8 cellular contexts compared by ENCODE assay signal in genomic region chr7:141738592-141739013, GRCh38. TPM values are rescaled to one million over a fixed set of nuclear protein-coding genes. Genes with fewer than 3 reads are reported as not detected.
DNase-seq lines count a peak whose midpoint lies in the region; ATAC-seq and TF ChIP-seq lines count a peak whose summit lies in the region.

No MANE protein-coding gene starts in this region.

- no peaks in the 10 kb centered on the region for H3K9me3 Mint-ChIP-seq in activated naive CD4-positive, alpha-beta T cell treated with anti-CD3 and anti-CD28 coated beads for 36 hours
- H3K9me3 Mint-ChIP-seq in activated naive CD8-positive, alpha-beta T cell treated with anti-CD3 and anti-CD28 coated beads, Interleukin-2, amount 10 ng/mL, durations not matched to agents 7 days and 5 days, result no peaks in the 10 kb centered on the region
- H3K9me3 Mint-ChIP-seq in type B pancreatic cell, result no peaks in the 10 kb centered on the region

- H3K27ac Mint-ChIP-seq in activated naive CD4-positive, alpha-beta T cell treated with anti-CD3 and anti-CD28 coated beads for 36 hours, result peak overlapping the region; percentile 96
- peak overlapping the region; percentile 96 for H3K27ac Mint-ChIP-seq in activated naive CD8-positive, alpha-beta T cell treated with anti-CD3 and anti-CD28 coated beads, Interleukin-2, amount 10 ng/mL, durations not matched to agents 7 days and 5 days
- H3K27ac Mint-ChIP-seq in type B pancreatic cell, result peak overlapping the region; percentile 98

- peak overlapping the region; percentile 74 to 79 for H3K27ac ChIP-seq in liver (ENCODE audit: low read depth in 1 of 2, low read length in 2 of 2)

- H3K9ac ChIP-seq in liver (ENCODE audit: low read depth in 1 of 2, low read length in 2 of 2), result peak overlapping the region; percentile 23 to 87

- under 1% methylated on average over 6 of the region's 6 CpGs for WGBS in liver

- no peak for TF ChIP-seq RAD21 in liver (IDR thresholded peaks at IDR 0.05)

- H3K4me3 ChIP-seq in liver (ENCODE audit: low read depth in 1 of 3, low read length in 3 of 3), result peak overlapping the region; percentile 68 to 93 (median 92)

- ATAC-seq in activated naive CD8-positive, alpha-beta T cell treated with anti-CD3 and anti-CD28 coated beads, Interleukin-2, amount 10 ng/mL, durations not matched to agents 7 days and 5 days (ENCODE audit: low read depth), result no peak
- ATAC-seq in GM21717 (IDR thresholded peaks at IDR 0.05; ENCODE audit: unreplicated experiment) (no peak), GM18858 (IDR thresholded peaks at IDR 0.05; ENCODE audit: unreplicated experiment) (no peak)

- H3K9me3 ChIP-seq in liver (ENCODE audit: control insufficient read depth in 4 of 4, low read length in 3 of 4), result no peaks in the 10 kb centered on the region

- no peaks in the 10 kb centered on the region for H3K27me3 ChIP-seq in liver (ENCODE audit: control insufficient read depth in 4 of 4, insufficient read depth in 4 of 4, low read length in 3 of 4)

- DNase-seq in activated naive CD4-positive, alpha-beta T cell treated with anti-CD3 and anti-CD28 coated beads for 36 hours, result no peak
- DNase-seq in activated naive CD4-positive, alpha-beta T cell treated with anti-CD3 and anti-CD28 coated beads, Interleukin-2, amount 50 U/mL, for 16 hours, result no peak
- no peak for DNase-seq in activated naive CD8-positive, alpha-beta T cell treated with anti-CD3 and anti-CD28 coated beads, Interleukin-2, amount 10 ng/mL, durations not matched to agents 7 days and 5 days
- DNase-seq in type B pancreatic cell (ENCODE audit: extremely low spot score, unreplicated experiment), result no peak
- no peak for DNase-seq in activated effector memory CD4-positive, alpha-beta T cell treated with anti-CD3 and anti-CD28 coated beads, Interleukin-2, amount 50 U/mL, for 16 hours

- H3K36me3 ChIP-seq in liver (ENCODE audit: control insufficient read depth in 4 of 4, insufficient read depth in 3 of 4, low read depth in 1 of 4, low read length in 3 of 4), result peaks cover 10 to 25% (median 17%) of the 10 kb centered on the region in 4 donors

- TF ChIP-seq CTCF in liver (IDR thresholded peaks at IDR 0.05; ENCODE audit: low read depth, low read length, missing input control) (no peak), type B pancreatic cell (conservative IDR thresholded peaks at IDR 0.05) (no peak)

- peaks cover 8 to 15% (median 12%) of the 10 kb centered on the region in 4 donors for H3K4me1 ChIP-seq in liver (ENCODE audit: control insufficient read depth in 4 of 4, insufficient read depth in 4 of 4, low read length in 3 of 4)

- H3K4me3 Mint-ChIP-seq in activated naive CD4-positive, alpha-beta T cell treated with anti-CD3 and anti-CD28 coated beads for 36 hours, result peak overlapping the region; percentile 90
- peak overlapping the region; percentile 94 for H3K4me3 Mint-ChIP-seq in activated naive CD8-positive, alpha-beta T cell treated with anti-CD3 and anti-CD28 coated beads, Interleukin-2, amount 10 ng/mL, durations not matched to agents 7 days and 5 days
- H3K4me3 Mint-ChIP-seq in type B pancreatic cell, result peak overlapping the region; percentile 98

- H3K4me1 Mint-ChIP-seq in activated naive CD4-positive, alpha-beta T cell treated with anti-CD3 and anti-CD28 coated beads for 36 hours (ENCODE audit: low read depth), result peaks cover 40% of the 10 kb centered on the region
- H3K4me1 Mint-ChIP-seq in activated naive CD8-positive, alpha-beta T cell treated with anti-CD3 and anti-CD28 coated beads, Interleukin-2, amount 10 ng/mL, durations not matched to agents 7 days and 5 days, result peaks cover 21% of the 10 kb centered on the region
- peaks cover 17% of the 10 kb centered on the region for H3K4me1 Mint-ChIP-seq in type B pancreatic cell (ENCODE audit: unreplicated experiment)

- H3K27me3 Mint-ChIP-seq in activated naive CD4-positive, alpha-beta T cell treated with anti-CD3 and anti-CD28 coated beads for 36 hours (ENCODE audit: low read depth), result no peaks in the 10 kb centered on the region
- no peaks in the 10 kb centered on the region for H3K27me3 Mint-ChIP-seq in activated naive CD8-positive, alpha-beta T cell treated with anti-CD3 and anti-CD28 coated beads, Interleukin-2, amount 10 ng/mL, durations not matched to agents 7 days and 5 days
- no peaks in the 10 kb centered on the region for H3K27me3 Mint-ChIP-seq in type B pancreatic cell

- H3K36me3 Mint-ChIP-seq in activated naive CD4-positive, alpha-beta T cell treated with anti-CD3 and anti-CD28 coated beads for 36 hours (ENCODE audit: low read depth), result peaks cover 34% of the 10 kb centered on the region
- peaks cover 16% of the 10 kb centered on the region for H3K36me3 Mint-ChIP-seq in activated naive CD8-positive, alpha-beta T cell treated with anti-CD3 and anti-CD28 coated beads, Interleukin-2, amount 10 ng/mL, durations not matched to agents 7 days and 5 days
- H3K36me3 Mint-ChIP-seq in type B pancreatic cell, result peaks cover 24% of the 10 kb centered on the region

- POLR2A ChIA-PET in activated naive CD8-positive, alpha-beta T cell treated with anti-CD3 and anti-CD28 coated beads, Interleukin-2, amount 10 ng/mL, durations not matched to agents 7 days and 5 days (lab: Charles Lee), result interaction anchor here (1.0 to 3.4 kb wide), 6 partner anchors 37 to 1065 kb away, joined by 3 to 36 read pairs (median 6); partner anchors contain the start of genes AGK, DENND11 and MRPS33

- intact Hi-C loops in activated naive CD4-positive, alpha-beta T cell treated with anti-CD3 and anti-CD28 coated beads for 36 hours (cut with micrococcal nuclease), result loop anchor here (1.0 to 10.0 kb wide), 15 partner anchors 37 to 1642 kb away; partner anchors contain the start of genes AGK, BRAF, MRPS33 and NDUFB2

- CTCF ChIA-PET in activated naive CD4-positive, alpha-beta T cell treated with anti-CD3 and anti-CD28 coated beads for 36 hours (lab: Charles Lee), result interaction anchor here (0.6 to 6.1 kb wide), 18 partner anchors 9 to 185 kb away, joined by 3 to 52 read pairs (median 4); partner anchors contain the start of gene WEE2

TF ChIP-seq in liver, 16 proteins besides CTCF, POLR2A, EP300 and RAD21 (continues in another document):
- TF ChIP-seq FOXA2 (IDR thresholded peaks at IDR 0.05) (no peak), MAX (IDR thresholded peaks at IDR 0.05) (no peak), RXRA (IDR thresholded peaks at IDR 0.05) (no peak), GABPA (IDR thresholded peaks at IDR 0.05 in 1 of 2, conservative IDR thresholded peaks at IDR 0.05 in 1 of 2) (no peak), NR2F2 (IDR thresholded peaks at IDR 0.05) (no peak)

RNA-seq across cellular contexts. Expression of gene SSBP1, which starts 0.4 kb away (rescaled TPM):
- total RNA-seq in activated naive CD4-positive, alpha-beta T cell treated with anti-CD3 and anti-CD28 coated beads for 36 hours, result 100 to 1,000 TPM; 202 to 230 TPM
- total RNA-seq in activated naive CD8-positive, alpha-beta T cell treated with anti-CD3 and anti-CD28 coated beads, Interleukin-2, amount 10 ng/mL, durations not matched to agents 7 days and 5 days, result 100 to 1,000 TPM; 106 to 117 TPM
- total RNA-seq in liver (10 to 100 TPM; 68.0 to 70.0 TPM), type B pancreatic cell (ENCODE audit: low replicate concordance) (107 and 116 TPM in 2 replicates)
- 100 to 1,000 TPM in 1 of 2 donors, 10 to 100 TPM in 1; 90.2 to 147 TPM for polyA plus RNA-seq in liver

RNA-seq across cellular contexts. Expression of gene TAS2R3, which starts 25.3 kb away (rescaled TPM):
- under 1 TPM; 0.69 to 0.96 TPM for total RNA-seq in activated naive CD4-positive, alpha-beta T cell treated with anti-CD3 and anti-CD28 coated beads for 36 hours
- total RNA-seq in activated naive CD8-positive, alpha-beta T cell treated with anti-CD3 and anti-CD28 coated beads, Interleukin-2, amount 10 ng/mL, durations not matched to agents 7 days and 5 days, result 1 to 10 TPM; 2.9 to 3.1 TPM
- total RNA-seq in liver (1 to 10 TPM in 1 of 2 donors, under 1 TPM in 1; 0.47 to 4.1 TPM), type B pancreatic cell (ENCODE audit: low replicate concordance) (1.2 and 3.2 TPM in 2 replicates)
- not detected for polyA plus RNA-seq in liver

RNA-seq across cellular contexts. Expression of gene WEE2, which starts 30.4 kb away (rescaled TPM):
- total RNA-seq in activated naive CD4-positive, alpha-beta T cell treated with anti-CD3 and anti-CD28 coated beads for 36 hours, result not detected
- not detected for total RNA-seq in activated naive CD8-positive, alpha-beta T cell treated with anti-CD3 and anti-CD28 coated beads, Interleukin-2, amount 10 ng/mL, durations not matched to agents 7 days and 5 days
- total RNA-seq in liver (not detected), type B pancreatic cell (ENCODE audit: low replicate concordance) (not detected in 2 replicates)
- polyA plus RNA-seq in liver, result not detected

RNA-seq across cellular contexts. Expression of gene DENND11, which starts 36.6 kb away (rescaled TPM):
- total RNA-seq in activated naive CD4-positive, alpha-beta T cell treated with anti-CD3 and anti-CD28 coated beads for 36 hours, result 10 to 100 TPM; 29.8 to 30.7 TPM
- total RNA-seq in activated naive CD8-positive, alpha-beta T cell treated with anti-CD3 and anti-CD28 coated beads, Interleukin-2, amount 10 ng/mL, durations not matched to agents 7 days and 5 days, result 10 to 100 TPM; 42.4 to 46.1 TPM
- total RNA-seq in liver (10 to 100 TPM; 15.9 to 48.4 TPM), type B pancreatic cell (ENCODE audit: low replicate concordance) (17.3 and 19.8 TPM in 2 replicates)
- polyA plus RNA-seq in liver, result 1 to 10 TPM; 8.4 to 9.8 TPM

RNA-seq across cellular contexts. Expression of gene TAS2R4, which starts 37.9 kb away (rescaled TPM):
- under 1 TPM; 0.38 to 0.40 TPM for total RNA-seq in activated naive CD4-positive, alpha-beta T cell treated with anti-CD3 and anti-CD28 coated beads for 36 hours
- 1 to 10 TPM; 1.4 to 1.9 TPM for total RNA-seq in activated naive CD8-positive, alpha-beta T cell treated with anti-CD3 and anti-CD28 coated beads, Interleukin-2, amount 10 ng/mL, durations not matched to agents 7 days and 5 days
- total RNA-seq in liver (1 to 10 TPM in 1 of 2 donors, under 1 TPM in 1; 0.42 to 3.2 TPM), type B pancreatic cell (ENCODE audit: low replicate concordance) (1.00 and 2.2 TPM in 2 replicates)
- under 1 TPM in 1 of 2 donors, not detected in 1; 0.03 TPM for polyA plus RNA-seq in liver
